In the genomic region with DNA sequence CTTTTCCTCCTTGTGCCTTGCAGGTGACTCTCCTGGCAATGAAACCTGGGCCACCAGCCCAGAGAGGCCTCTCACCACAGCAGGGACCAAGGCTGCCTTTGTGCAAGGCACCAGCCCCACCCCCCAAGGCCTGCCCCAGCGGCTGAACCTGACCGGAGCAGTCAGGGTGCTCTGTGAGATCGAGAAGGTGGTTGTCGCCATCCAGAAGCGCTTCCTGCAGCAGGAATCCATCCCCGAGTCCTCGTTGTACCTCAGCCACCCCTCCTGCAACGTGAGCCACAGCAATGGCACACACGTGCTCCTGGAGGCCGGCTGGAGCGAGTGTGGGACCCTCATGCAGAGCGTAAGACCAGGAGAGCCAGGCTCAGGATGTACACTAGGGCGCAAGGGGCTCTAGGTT, we compare ENCODE assay signal across 17 cellular contexts. TPM values are rescaled to one million over a fixed set of nuclear protein-coding genes. Genes with fewer than 3 reads are reported as not detected.
"Had no signal": no experiment of that assay in that cellular context is flagged by ENCODE, and none has a peak within 500 bp of the region (broad histone marks: within the 10 kb centered on the region; RNA-seq: fewer than 3 reads in every experiment).

No MANE protein-coding gene starts in this region.

- DNase-seq: activated CD4-positive, alpha-beta T cell treated with anti-CD3 and anti-CD28 coated beads for 4 hours; activated CD8-positive, alpha-beta T cell treated with anti-CD3 and anti-CD28 coated beads for 36 hours; activated gamma-delta T cell; activated T-cell treated with anti-CD3 and anti-CD28 coated beads, Interleukin-2, amount 50 U/mL, for 72 hours; body of pancreas; caudate nucleus; heart right ventricle; midbrain; stimulated activated CD4-positive, alpha-beta T cell treated with anti-CD3 and anti-CD28 coated beads, Interleukin-12 subunit alpha, Interleukin-12 subunit beta, amount 100 ng/mL, for 4 hours; stimulated activated CD4-positive, alpha-beta T cell treated with anti-CD3 and anti-CD28 coated beads, Interleukin-2, amount 100 ng/mL, for 24 hours had no signal

- H3K36me3 Mint-ChIP-seq: activated naive CD4-positive, alpha-beta T cell treated with anti-CD3 and anti-CD28 coated beads, Interleukin-2, amount 50 U/mL, for 72 hours; neural progenitor cell had no signal

- H3K4me3 ChIP-seq: body of pancreas, gastroesophageal sphincter, heart right ventricle, neural progenitor cell, pancreas had no signal

- H3K9me3 ChIP-seq: body of pancreas, gastroesophageal sphincter, heart right ventricle, pancreas had no signal

- H2AFZ ChIP-seq: neural progenitor cell had no signal

- H3K27ac Mint-ChIP-seq: activated CD8-positive, alpha-beta T cell treated with anti-CD3 and anti-CD28 coated beads for 36 hours; activated naive CD4-positive, alpha-beta T cell treated with anti-CD3 and anti-CD28 coated beads, Interleukin-2, amount 50 U/mL, for 72 hours; activated T-cell treated with anti-CD3 and anti-CD28 coated beads, Interleukin-2, amount 50 U/mL, for 72 hours had no signal

- H3K27ac ChIP-seq: body of pancreas, gastroesophageal sphincter, heart right ventricle, neural progenitor cell, pancreas had no signal

- H3K4me2 ChIP-seq: neural progenitor cell had no signal

- FAIRE-seq: colon, pancreas had no signal

- ATAC-seq: activated CD8-positive, alpha-beta T cell treated with anti-CD3 and anti-CD28 coated beads for 36 hours; activated naive CD4-positive, alpha-beta T cell treated with anti-CD3 and anti-CD28 coated beads, Interleukin-2, amount 50 U/mL, for 72 hours; activated T-cell treated with anti-CD3 and anti-CD28 coated beads, Interleukin-2, amount 50 U/mL, for 72 hours; body of pancreas; gastroesophageal sphincter; heart right ventricle; pancreas; sciatic nerve had no signal

- H3K36me3 ChIP-seq: gastroesophageal sphincter, heart right ventricle, neural progenitor cell, pancreas had no signal

- H3K9me3 Mint-ChIP-seq: activated CD8-positive, alpha-beta T cell treated with anti-CD3 and anti-CD28 coated beads for 36 hours; activated naive CD4-positive, alpha-beta T cell treated with anti-CD3 and anti-CD28 coated beads, Interleukin-2, amount 50 U/mL, for 72 hours; activated T-cell treated with anti-CD3 and anti-CD28 coated beads, Interleukin-2, amount 50 U/mL, for 72 hours; neural progenitor cell had no signal

- H3K4me1 ChIP-seq: body of pancreas, gastroesophageal sphincter, heart right ventricle had no signal

- H3K27me3 ChIP-seq: body of pancreas, pancreas had no signal

- H3K4me3 Mint-ChIP-seq: activated CD8-positive, alpha-beta T cell treated with anti-CD3 and anti-CD28 coated beads for 36 hours; activated T-cell treated with anti-CD3 and anti-CD28 coated beads, Interleukin-2, amount 50 U/mL, for 72 hours had no signal

RNA-seq across cellular contexts. Expression of a gene that starts 51.7 kb away (rescaled TPM):
- total RNA-seq: activated CD8-positive, alpha-beta T cell treated with anti-CD3 and anti-CD28 coated beads for 36 hours; body of pancreas; gastroesophageal sphincter; lung microvascular endothelial cell; sciatic nerve had no signal
